In genomic region chr10:117697402-117697801, GRCh38 we compare ENCODE assay signal across 8 cellular contexts.
"Had no signal": no experiment of that assay in that cellular context is flagged by ENCODE, and none has a peak within 500 bp of the region (broad histone marks: within the 10 kb centered on the region; RNA-seq: fewer than 3 reads in every experiment).

No MANE protein-coding gene starts in this region.

- H3K9me3 Mint-ChIP-seq: IgD-negative memory B cell had no signal

- FAIRE-seq: HepG2, HTR-8/SVneo had no signal

- H3K4me2 ChIP-seq: KMS-11 had no signal

- ATAC-seq: HepG2 had no signal

- H3K4me3 Mint-ChIP-seq: IgD-negative memory B cell had no signal

- H3K27ac Mint-ChIP-seq: IgD-negative memory B cell had no signal

- H3K4me1 Mint-ChIP-seq: IgD-negative memory B cell had no signal

- DNase-seq: IMR-90, KBM-7, KG1 had no signal

- H3K36me3 Mint-ChIP-seq: IgD-negative memory B cell had no signal

- H3K9ac ChIP-seq: KMS-11 had no signal

- H3K27ac ChIP-seq: HL-60, KMS-11 had no signal
